9 cellular contexts compared by ENCODE assay signal in genomic region chr3:10366681-10367101, GRCh38. TPM values are rescaled to one million over a fixed set of nuclear protein-coding genes. Genes with fewer than 3 reads are reported as not detected.
DNase-seq lines count a peak whose midpoint lies in the region; ATAC-seq and TF ChIP-seq lines count a peak whose summit lies in the region.
"Had no signal": no experiment of that assay in that cellular context is flagged by ENCODE, and none has a peak within 500 bp of the region (broad histone marks: within the 10 kb centered on the region; RNA-seq: fewer than 3 reads in every experiment).

No MANE protein-coding gene starts in this region.

- H3K9me3 ChIP-seq in transverse colon = no peaks in the 10 kb centered on the region

- H3K27me3 ChIP-seq in dorsolateral prefrontal cortex = no peaks in the 10 kb centered on the region
- H3K27me3 ChIP-seq in transverse colon = no peaks in the 10 kb centered on the region

- H3K4me3 ChIP-seq in dorsolateral prefrontal cortex (no peak overlapping the region), transverse colon (no peak overlapping the region)
- H3K4me3 ChIP-seq: lung had no signal

- H3K27ac ChIP-seq in RWPE1 (peak overlapping the region; percentile 66), dorsolateral prefrontal cortex (peak overlapping the region in 31 of 59 donors; percentile 1 to 65 (median 41)), transverse colon (no peak overlapping the region)

- no peaks in the 10 kb centered on the region for H3K4me1 ChIP-seq in transverse colon

- no peak for TF ChIP-seq EP300 in transverse colon (IDR thresholded peaks at IDR 0.05; ENCODE audit: low read depth)

- intact Hi-C loops in dorsolateral prefrontal cortex (cut with DNase I) = no loop called here
- intact Hi-C loops in transverse colon (cut with DNase I; ENCODE audit: low total_unique reads) = no loop called here

- H3K36me3 ChIP-seq in transverse colon = no peaks in the 10 kb centered on the region

- CTCF ChIA-PET in RWPE1 (lab: Yijun Ruan, JAX) = interaction anchor here (0.6 to 1.4 kb wide), 2 partner anchors 23 to 180 kb away, joined by 3 to 5 read pairs; no protein-coding TSS in a partner anchor

- DNase-seq in GM04503 (ENCODE audit: low read depth) (peak; percentile 91), RWPE1 (ENCODE audit: low spot score) (peak; percentile 85), dorsolateral prefrontal cortex (peak in 2 of 10 donors; percentile 45 to 50), smooth muscle cell of the brain vasculature (ENCODE audit: low read depth, low spot score) (peak; percentile 96), transverse colon (no peak)
- no peak for DNase-seq in NK-92 treated with Interleukin-12 subunit alpha and Interleukin-12 subunit beta, amount 100 ng/mL, for 24 hours (lab: John Stamatoyannopoulos, UW)

- TF ChIP-seq CTCF in RWPE1 (conservative IDR thresholded peaks at IDR 0.05; ENCODE audit: low read depth) (no peak), dorsolateral prefrontal cortex (IDR thresholded peaks at IDR 0.05 in 54 of 56, conservative IDR thresholded peaks at IDR 0.05 in 2 of 56; ENCODE audit: low read depth in 1 of 56, partially characterized antibody in 56 of 56) (no peak), transverse colon (IDR thresholded peaks at IDR 0.05) (no peak)

- TF ChIP-seq POLR2A in transverse colon (IDR thresholded peaks at IDR 0.05) = no peak

- in situ Hi-C loops in transverse colon (cut with MboI; ENCODE audit: low pct_ligation_motif_present in 1 of 4, low pct_unique_long_range_greater_than_20kb in 1 of 4, low sequenced_read_pairs in 3 of 4) = no loop called here

- ATAC-seq in HG02759 (IDR thresholded peaks at IDR 0.05; ENCODE audit: unreplicated experiment) = no peak
- no peak for ATAC-seq in HG03521 (IDR thresholded peaks at IDR 0.05; ENCODE audit: unreplicated experiment)

- POLR2A ChIA-PET in RWPE1 (lab: Yijun Ruan, JAX; ENCODE audit: low non-redundant PET) = no interaction called here

- WGBS in transverse colon (ENCODE audit: low coverage in 1 of 2), 2 donors = 43 to 56% methylated on average over 3 to 7 of the region's 7 CpGs

RNA-seq across cellular contexts. Expression of gene SEC13, which starts 45.8 kb away (rescaled TPM):
- total RNA-seq in dorsolateral prefrontal cortex (10 to 100 TPM; 42.9 to 78.5 (median 62.1) TPM), transverse colon (100 to 1,000 TPM; 106 to 181 (median 164) TPM)

Comparison
In these comparisons a context has a peak if more than half of its experiments do, and no peak if none do; other contexts are left out.
1. DNase-seq: peak in GM04503 (single experiment), RWPE1 (single experiment) and smooth muscle cell of the brain vasculature (single experiment); none in NK-92 treated with Interleukin-12 subunit alpha and Interleukin-12 subunit beta, amount 100 ng/mL, for 24 hours (single experiment) and transverse colon (single experiment).
2. H3K27ac ChIP-seq: peak in RWPE1 (single experiment) and dorsolateral prefrontal cortex (31 of 59); none in transverse colon (0 of 4).